36 cellular contexts compared by ENCODE assay signal in the genomic region with DNA sequence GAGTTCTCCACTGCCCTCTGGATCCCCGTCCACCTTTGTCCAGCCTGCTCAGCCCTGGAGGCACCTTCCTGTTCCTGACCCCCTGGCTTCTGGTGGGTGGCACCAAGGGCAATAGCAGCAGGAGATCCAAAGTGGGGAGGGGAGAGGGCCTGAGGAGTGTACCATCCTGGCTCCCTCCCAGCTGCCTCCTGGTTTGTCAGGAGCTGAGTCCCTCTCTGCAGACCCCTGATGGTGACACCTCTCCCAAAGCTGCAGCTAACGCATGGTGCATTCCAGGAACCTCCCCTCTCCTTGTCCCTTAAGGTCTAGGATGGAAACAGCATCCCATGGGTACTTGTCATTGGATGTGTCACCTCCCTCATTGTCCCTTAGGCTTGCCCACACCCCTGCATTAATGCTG. TPM values are rescaled to one million over a fixed set of nuclear protein-coding genes. Genes with fewer than 3 reads are reported as not detected.
"Had no signal": no experiment of that assay in that cellular context is flagged by ENCODE, and none has a peak within 500 bp of the region (broad histone marks: within the 10 kb centered on the region; RNA-seq: fewer than 3 reads in every experiment).

No MANE protein-coding gene starts in this region.

- H3K4me3 Mint-ChIP-seq: immature natural killer cell; memory B cell; naive thymus-derived CD8-positive, alpha-beta T cell; nephron; neural crest cell; stimulated activated memory B cell treated with anti-CD40 and anti-IgM and Interleukin-4, amounts not matched to agents 10 μg/mL and 1 μg/mL and 100 μg/mL, for 72 hours had no signal

- H3K36me3 ChIP-seq: neutrophil, ovary, right lobe of liver, transverse colon, upper lobe of left lung had no signal

- DNase-seq: hypothalamus; immature natural killer cell; left ventricle myocardium inferior; midbrain; mucosa of descending colon; naive thymus-derived CD8-positive, alpha-beta T cell; occipital lobe; right lobe of liver; stimulated activated CD4-positive, alpha-beta T cell treated with anti-CD3 and anti-CD28 coated beads, Interleukin-1b, Interleukin-23, amount 100 ng/mL, for 48 hours; stimulated activated CD4-positive, alpha-beta T cell treated with anti-CD3 and anti-CD28 coated beads, Interleukin-2, amount 100 ng/mL, for 48 hours; stimulated activated CD4-positive, alpha-beta T cell treated with anti-CD3 and anti-CD28 coated beads, Interleukin-4, amount 100 ng/mL, for 4 hours; stimulated activated CD8-positive, alpha-beta memory T cell treated with anti-CD3 and anti-CD28 coated beads, Interleukin-4, amount 100 ng/mL, for 48 hours; stimulated activated naive CD4-positive, alpha-beta T cell treated with Interleukin-2 at 50 U/mL for 16 hours; stomach; testis; thyroid gland; transverse colon; upper lobe of left lung had no signal

- H3K27ac ChIP-seq: left ventricle myocardium inferior, neutrophil, ovary, right atrium auricular region, right lobe of liver, stomach, testis, transverse colon, upper lobe of left lung, vagina had no signal

- H3K27me3 ChIP-seq: ovary, right atrium auricular region, right lobe of liver, stomach, testis, thyroid gland, transverse colon, upper lobe of left lung, vagina had no signal

- ATAC-seq: mucosa of descending colon; naive thymus-derived CD8-positive, alpha-beta T cell; right lobe of liver; stimulated activated memory B cell treated with anti-CD40 and anti-IgM and Interleukin-4, amounts not matched to agents 10 μg/mL and 1 μg/mL and 100 μg/mL, for 72 hours had no signal

- H3K9me3 ChIP-seq: left ventricle myocardium inferior, mucosa of descending colon, neutrophil, ovary, right atrium auricular region, right lobe of liver, stomach, testis, thyroid gland, transverse colon, upper lobe of left lung, vagina had no signal

- H3K27ac Mint-ChIP-seq: immature natural killer cell; memory B cell; naive thymus-derived CD8-positive, alpha-beta T cell; progenitor cell of endocrine pancreas; stimulated activated memory B cell treated with anti-CD40 and anti-IgM and Interleukin-4, amounts not matched to agents 10 μg/mL and 1 μg/mL and 100 μg/mL, for 72 hours had no signal

- H3K4me1 Mint-ChIP-seq: memory B cell had no signal

- H3K4me3 ChIP-seq: left ventricle myocardium inferior, mucosa of descending colon, ovary, right atrium auricular region, right lobe of liver, smooth muscle cell, stomach, testis, thyroid gland, transverse colon, upper lobe of left lung, vagina had no signal

- H3K36me3 Mint-ChIP-seq: immature natural killer cell; memory B cell; naive thymus-derived CD8-positive, alpha-beta T cell; stimulated activated memory B cell treated with anti-CD40 and anti-IgM and Interleukin-4, amounts not matched to agents 10 μg/mL and 1 μg/mL and 100 μg/mL, for 72 hours had no signal

- H3K9me3 Mint-ChIP-seq: immature natural killer cell, memory B cell had no signal

RNA-seq across cellular contexts. Expression of gene VSTM4, which starts 39.6 kb away (rescaled TPM):
- total RNA-seq: naive thymus-derived CD8-positive, alpha-beta T cell had no signal

RNA-seq across cellular contexts. Expression of gene FAM170B, which starts 58.1 kb away (rescaled TPM):
- total RNA-seq: kidney epithelial cell; left ventricle myocardium inferior; lower leg skin; lung microvascular endothelial cell; mesenteric fat pad; mucosa of descending colon; naive thymus-derived CD8-positive, alpha-beta T cell; neural crest cell; occipital lobe; ovary; progenitor cell of endocrine pancreas; pulmonary artery endothelial cell; renal cortical epithelial cell; right atrium auricular region; right lobe of liver; skeletal muscle tissue; smooth muscle cell; stomach; thyroid gland; transverse colon; urinary bladder; vagina had no signal
- polyA plus RNA-seq: immature natural killer cell; naive thymus-derived CD8-positive, alpha-beta T cell; ovary; smooth muscle cell; stomach; urinary bladder had no signal
